Comparison of ENCODE assay signal across 8 cellular contexts in the genomic region with DNA sequence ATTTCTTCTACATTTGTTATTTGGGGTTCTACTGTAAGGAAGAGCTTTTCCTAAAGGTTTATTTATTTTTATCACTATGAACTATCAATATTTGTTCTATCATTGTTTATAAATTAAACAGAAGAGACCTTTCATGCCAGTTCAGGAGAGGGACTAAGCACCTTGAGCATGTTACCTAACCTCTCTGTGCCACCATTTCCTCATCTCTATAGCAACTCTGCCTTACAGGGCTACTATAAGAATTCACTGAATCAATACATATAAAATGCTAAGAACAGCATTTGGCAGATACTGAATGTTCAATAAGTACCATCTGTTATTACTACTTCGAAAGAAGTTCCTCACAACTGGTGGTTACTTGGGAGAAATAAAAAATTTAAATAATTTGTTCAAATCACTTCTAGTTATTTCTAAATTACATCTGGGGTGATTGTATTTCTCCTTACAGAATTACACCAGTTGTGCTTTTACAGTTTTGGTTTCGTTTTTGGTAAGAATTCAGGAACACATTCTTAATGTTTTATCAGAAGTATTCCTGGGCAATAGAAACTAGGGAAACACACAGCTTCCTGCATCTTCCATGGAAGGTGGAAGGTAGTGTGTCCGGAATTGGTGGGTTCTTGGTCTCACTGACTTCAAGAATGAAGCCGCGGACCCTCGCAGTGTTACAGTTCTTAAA. TPM values are rescaled to one million over a fixed set of nuclear protein-coding genes. Genes with fewer than 3 reads are reported as not detected.
DNase-seq lines count a peak whose midpoint lies in the region; ATAC-seq and FAIRE-seq lines count a peak whose summit lies in the region.

No MANE protein-coding gene starts in this region.

- DNase-seq in NCI-H748 (lab: John Stamatoyannopoulos, UW; ENCODE audit: unreplicated experiment) (peak; percentile 0), NCI-H748 treated with DMSO at 0.1 percent for 48 hours (lab: John Stamatoyannopoulos, UW) (no peak), small intestine (peak; percentile 65), AG20443 (ENCODE audit: low spot score) (no peak)
- DNase-seq in central memory CD8-positive, alpha-beta T cell (ENCODE audit: low spot score in 2 of 2) = no peak

- peak; percentile 70 for ATAC-seq in central memory CD8-positive, alpha-beta T cell (replicated peaks; ENCODE audit: extremely low read depth, poor library complexity, severe bottlenecking)
- ATAC-seq in HG03139 (IDR thresholded peaks at IDR 0.05; ENCODE audit: unreplicated experiment) = no peak
- no peak for ATAC-seq in HG03196 (IDR thresholded peaks at IDR 0.05; ENCODE audit: unreplicated experiment)

- H3K27me3 Mint-ChIP-seq in central memory CD8-positive, alpha-beta T cell = no peaks in the 10 kb centered on the region

- no peaks in the 10 kb centered on the region for H3K4me1 ChIP-seq in small intestine (ENCODE audit: control insufficient read depth in 2 of 2, insufficient read depth in 1 of 2, low read depth in 1 of 2, low read length in 1 of 2)

- WGBS in small intestine, 3 donors = 44 to 61% (median 45%) methylated on average over 6 of the region's 6 CpGs

- H3K27ac Mint-ChIP-seq in central memory CD8-positive, alpha-beta T cell (ENCODE audit: low read depth) = peak overlapping the region; percentile 99

- peak overlapping the region in 1 of 2 donors; percentile 26 for H3K4me3 ChIP-seq in small intestine (ENCODE audit: low read depth in 1 of 2, low read length in 2 of 2)

- H3K9me3 Mint-ChIP-seq in central memory CD8-positive, alpha-beta T cell = no peaks in the 10 kb centered on the region

- H3K36me3 ChIP-seq in KOPT-K1 (ENCODE audit: insufficient read depth, low read length) (no peaks in the 10 kb centered on the region), small intestine (ENCODE audit: control insufficient read depth in 2 of 2, insufficient read depth in 2 of 2, low read length in 2 of 2) (no peaks in the 10 kb centered on the region)

- H3K9me3 ChIP-seq in KOPT-K1 (ENCODE audit: insufficient read depth, low read length, poor library complexity, severe bottlenecking) = no peaks in the 10 kb centered on the region
- no peaks in the 10 kb centered on the region for H3K9me3 ChIP-seq in small intestine (ENCODE audit: control insufficient read depth, low read depth)

- FAIRE-seq in small intestine (lab: Jason Lieb, UNC) = peak; percentile 19

- peaks cover 5% of the 10 kb centered on the region for H3K4me1 Mint-ChIP-seq in central memory CD8-positive, alpha-beta T cell

- H3K4me3 Mint-ChIP-seq in central memory CD8-positive, alpha-beta T cell = peak overlapping the region; percentile 100

- peak overlapping the region; percentile 73 for H3K27ac ChIP-seq in KOPT-K1 (ENCODE audit: low read depth, low read length, poor library complexity, severe bottlenecking)
- peak overlapping the region; percentile 11 to 26 for H3K27ac ChIP-seq in small intestine (ENCODE audit: low read depth in 1 of 2, low read length in 1 of 2)

- H3K36me3 Mint-ChIP-seq in central memory CD8-positive, alpha-beta T cell (ENCODE audit: insufficient read depth) = peaks cover 7% of the 10 kb centered on the region

- H3K27me3 ChIP-seq in small intestine (ENCODE audit: control insufficient read depth in 2 of 2, insufficient read depth in 2 of 2, low read length in 2 of 2) = no peaks in the 10 kb centered on the region

RNA-seq across cellular contexts. Expression of a gene that starts 32.9 kb away (rescaled TPM):
- polyA plus RNA-seq in small intestine = under 1 TPM in 2 of 3 donors, not detected in 1; 0.22 to 0.75 TPM

RNA-seq across cellular contexts. Expression of a gene that starts 47.0 kb away (rescaled TPM):
- polyA plus RNA-seq in small intestine = 10 to 100 TPM in 1 of 3 donors, 1 to 10 TPM in 2; 1.3 to 13.2 (median 3.0) TPM

Comparison
In these comparisons a context has a peak if more than half of its experiments do, and no peak if none do; other contexts are left out.
1. DNase-seq: peak in NCI-H748 (single experiment) and small intestine (single experiment); none in NCI-H748 treated with DMSO at 0.1 percent for 48 hours (single experiment), central memory CD8-positive, alpha-beta T cell (0 of 2) and AG20443 (single experiment).